Comparison of ENCODE assay signal across 10 cellular contexts in the genomic region with DNA sequence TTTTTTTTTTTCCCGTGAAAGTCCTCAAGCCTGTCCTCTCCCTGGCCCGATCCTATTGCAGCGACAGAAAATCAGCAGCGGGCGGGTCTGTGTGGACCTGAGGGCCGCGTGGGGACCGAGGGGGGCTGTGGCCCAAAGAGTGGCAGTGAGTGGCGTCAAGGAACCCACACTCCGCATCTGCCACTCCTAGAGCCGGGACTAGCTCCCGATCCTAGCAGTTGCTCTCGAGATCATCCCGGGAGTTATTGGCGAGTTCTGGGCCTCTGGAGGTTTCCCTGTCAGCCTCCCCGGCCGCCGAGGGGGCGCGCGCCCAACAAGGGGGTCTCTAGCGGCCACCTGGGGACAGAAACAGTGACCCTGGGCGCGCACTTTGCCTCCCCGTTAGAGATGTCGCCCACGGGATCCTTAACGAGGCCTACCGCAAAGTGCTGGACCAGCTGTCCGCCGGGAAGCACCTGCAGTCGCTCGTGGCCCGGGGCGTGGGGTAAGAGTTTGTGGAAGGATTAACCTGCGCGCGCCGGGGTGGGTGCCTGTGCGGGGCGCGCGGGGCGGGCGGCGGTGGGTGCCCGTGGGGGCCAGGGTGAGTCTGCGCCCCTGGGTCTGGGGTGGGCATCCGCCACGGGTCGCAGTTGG. TPM values are rescaled to one million over a fixed set of nuclear protein-coding genes. Genes with fewer than 3 reads are reported as not detected.
A peak's percentile ranks its signal among the peaks of the same experiment; 100 is the strongest.
DNase-seq lines count a peak whose midpoint lies in the region; ATAC-seq, FAIRE-seq and TF ChIP-seq lines count a peak whose summit lies in the region.
"Had no signal": no experiment of that assay in that cellular context is flagged by ENCODE, and none has a peak within 500 bp of the region (broad histone marks: within the 10 kb centered on the region; RNA-seq: fewer than 3 reads in every experiment).

No MANE protein-coding gene starts in this region.

- no peaks in the 10 kb centered on the region for H3K36me3 ChIP-seq in body of pancreas (replicated peaks in 1 of 2; ENCODE audit: insufficient read depth in 1 of 2, low read depth in 2 of 2)

- peaks cover 23% of the 10 kb centered on the region for H3K4me1 Mint-ChIP-seq in activated naive CD4-positive, alpha-beta T cell treated with anti-CD3 and anti-CD28 coated beads, Interleukin-2, amount 50 U/mL, for 24 hours
- H3K4me1 Mint-ChIP-seq in mesothelial cell of epicardium: peaks cover 26% of the 10 kb centered on the region

- TF ChIP-seq CTCF in body of pancreas (IDR thresholded peaks at IDR 0.05) (no peak), mesothelial cell of epicardium (IDR thresholded peaks at IDR 0.05; ENCODE audit: unreplicated experiment) (no peak)

- H3K27me3 Mint-ChIP-seq in activated naive CD4-positive, alpha-beta T cell treated with anti-CD3 and anti-CD28 coated beads, Interleukin-2, amount 50 U/mL, for 24 hours: peaks cover 60% of the 10 kb centered on the region
- H3K27me3 Mint-ChIP-seq in mesothelial cell of epicardium (ENCODE audit: low read depth): peaks cover 95% of the 10 kb centered on the region

- peak overlapping the region in 1 of 2 donors; percentile 24 for H3K4me3 ChIP-seq in body of pancreas

- H3K27ac Mint-ChIP-seq in activated naive CD4-positive, alpha-beta T cell treated with anti-CD3 and anti-CD28 coated beads, Interleukin-2, amount 50 U/mL, for 24 hours: no peak overlapping the region
- peak overlapping the region; percentile 25 for H3K27ac Mint-ChIP-seq in mesothelial cell of epicardium
- H3K27ac Mint-ChIP-seq: activated naive CD4-positive, alpha-beta T cell treated with anti-CD3 and anti-CD28 coated beads, Interleukin-2, amount 50 U/mL, for 72 hours had no signal

- H3K9me3 Mint-ChIP-seq in activated naive CD4-positive, alpha-beta T cell treated with anti-CD3 and anti-CD28 coated beads, Interleukin-2, amount 50 U/mL, for 24 hours: no peaks in the 10 kb centered on the region
- no peaks in the 10 kb centered on the region for H3K9me3 Mint-ChIP-seq in mesothelial cell of epicardium
- H3K9me3 Mint-ChIP-seq: activated naive CD4-positive, alpha-beta T cell treated with anti-CD3 and anti-CD28 coated beads, Interleukin-2, amount 50 U/mL, for 72 hours had no signal

- peaks cover 46% of the 10 kb centered on the region for H3K4me1 ChIP-seq in body of pancreas

- H3K4me3 Mint-ChIP-seq in activated naive CD4-positive, alpha-beta T cell treated with anti-CD3 and anti-CD28 coated beads, Interleukin-2, amount 50 U/mL, for 24 hours: peak overlapping the region; percentile 69
- peak overlapping the region; percentile 56 for H3K4me3 Mint-ChIP-seq in mesothelial cell of epicardium

- intact Hi-C loops in body of pancreas (cut with DNase I): no loop called here

- peaks cover 2% of the 10 kb centered on the region for H3K36me3 Mint-ChIP-seq in activated naive CD4-positive, alpha-beta T cell treated with anti-CD3 and anti-CD28 coated beads, Interleukin-2, amount 50 U/mL, for 24 hours
- no peaks in the 10 kb centered on the region for H3K36me3 Mint-ChIP-seq in mesothelial cell of epicardium

- peak; percentile 56 for FAIRE-seq in urothelium cell line (lab: Jason Lieb, UNC)

- no peak for DNase-seq in activated naive CD4-positive, alpha-beta T cell (lab: John Stamatoyannopoulos, UW)
- DNase-seq in body of pancreas (no peak), mesothelial cell of epicardium (ENCODE audit: low spot score in 2 of 2, unreplicated experiment in 2 of 2) (peak in 1 of 2 experiments; percentile 39), urothelium cell line (ENCODE audit: low spot score) (no peak), CD1c-positive myeloid dendritic cell (ENCODE audit: extremely low spot score) (no peak), NCI-H1436 (lab: John Stamatoyannopoulos, UW) (no peak)
- DNase-seq: GDM1 had no signal

- H3K9me3 ChIP-seq in body of pancreas: no peaks in the 10 kb centered on the region

- H3K27ac ChIP-seq in body of pancreas: no peak overlapping the region

- peaks cover 0 to 50% of the 10 kb centered on the region in 2 donors for H3K27me3 ChIP-seq in body of pancreas

- ATAC-seq in body of pancreas (peak; percentile 8), HG02840 (IDR thresholded peaks at IDR 0.05; ENCODE audit: low FRiP score, unreplicated experiment) (no peak)

- TF ChIP-seq POLR2A in body of pancreas (IDR thresholded peaks at IDR 0.05): no peak

- WGBS in body of pancreas, 2 donors: 4 to 6% methylated on average over 19 to 48 of the region's 51 CpGs

RNA-seq across cellular contexts. Expression of a gene that starts 3.3 kb away (rescaled TPM):
- total RNA-seq in body of pancreas (10 to 100 TPM in 1 of 2 donors, 1 to 10 TPM in 1; 7.3 to 28.0 TPM), mesothelial cell of epicardium (0.70 to 1.3 TPM (median 0.72 TPM) in 3 replicates)
- total RNA-seq: activated naive CD4-positive, alpha-beta T cell treated with anti-CD3 and anti-CD28 coated beads, Interleukin-2, amount 50 U/mL, for 72 hours had no signal
